31 cellular contexts compared by ENCODE assay signal in genomic region chr4:151611960-151612359, GRCh38.
"Had no signal": no experiment of that assay in that cellular context is flagged by ENCODE, and none has a peak within 500 bp of the region (broad histone marks: within the 10 kb centered on the region; RNA-seq: fewer than 3 reads in every experiment).

No MANE protein-coding gene starts in this region.

- H3K36me3 ChIP-seq: adrenal gland, ascending aorta, brain microvascular endothelial cell, breast epithelium, cardiac muscle cell had no signal

- H3K27ac ChIP-seq: adrenal gland, ascending aorta, body of pancreas, brain microvascular endothelial cell, breast epithelium, cardiac muscle cell had no signal

- H3K4me1 ChIP-seq: adrenal gland, ascending aorta, body of pancreas, breast epithelium had no signal

- H3K27me3 ChIP-seq: adrenal gland, ascending aorta, body of pancreas, brain microvascular endothelial cell, breast epithelium, cardiac muscle cell had no signal

- ATAC-seq: activated naive CD4-positive, alpha-beta T cell treated with anti-CD3 and anti-CD28 coated beads, Interleukin-2, amount 50 U/mL, for 72 hours; activated naive CD8-positive, alpha-beta T cell treated with anti-CD3 and anti-CD28 coated beads, Interleukin-2, amount 50 U/mL, for 24 hours; activated T-cell treated with anti-CD3 and anti-CD28 coated beads, Interleukin-2, amount 50 U/mL, for 4 hours; activated T-cell treated with anti-CD3 and anti-CD28 coated beads, Interleukin-2, amount 50 U/mL, for 72 hours; activated T-helper 17 cell treated with anti-CD3 and anti-CD28 coated beads, Interleukin-2, amount 50 U/mL, for 72 hours; body of pancreas had no signal

- DNase-seq: activated effector memory CD4-positive, alpha-beta T cell treated with anti-CD3 and anti-CD28 coated beads, Interleukin-2, amount 50 U/mL, for 16 hours; activated effector memory CD4-positive, alpha-beta T cell treated with Interleukin-2 at 50 U/mL for 16 hours; activated gamma-delta T cell; activated gamma-delta T cell treated with Interleukin-2 at 50 U/mL for 16 hours; activated naive CD4-positive, alpha-beta T cell; activated naive CD4-positive, alpha-beta T cell treated with anti-CD3 and anti-CD28 coated beads for 36 hours; activated naive CD4-positive, alpha-beta T cell treated with anti-CD3 and anti-CD28 coated beads, Interleukin-2, amount 10 ng/mL, durations not matched to agents 7 days and 5 days; activated naive CD4-positive, alpha-beta T cell treated with anti-CD3 and anti-CD28 coated beads, Interleukin-2, amount 50 U/mL, for 16 hours; activated naive CD4-positive, alpha-beta T cell treated with Interleukin-2 at 50 U/mL for 16 hours; activated naive CD8-positive, alpha-beta T cell treated with anti-CD3 and anti-CD28 coated beads for 36 hours; activated naive CD8-positive, alpha-beta T cell treated with anti-CD3 and anti-CD28 coated beads, Interleukin-2, amount 10 ng/mL, durations not matched to agents 7 days and 5 days; activated naive CD8-positive, alpha-beta T cell treated with anti-CD3 and anti-CD28 coated beads, Interleukin-2, amount 50 U/mL, for 24 hours; activated T-cell treated with anti-CD3 and anti-CD28 coated beads, Interleukin-2, amount 50 U/mL, for 4 hours; activated T-cell treated with anti-CD3 and anti-CD28 coated beads, Interleukin-2, amount 50 U/mL, for 48 hours; activated T-cell treated with anti-CD3 and anti-CD28 coated beads, Interleukin-2, amount 50 U/mL, for 72 hours; adrenal gland; amygdala; aorta; body of pancreas; brain microvascular endothelial cell; caudate nucleus; central memory CD4-positive, alpha-beta T cell; cerebellar nuclear complex had no signal

- H3K9me3 ChIP-seq: adrenal gland, ascending aorta, body of pancreas, breast epithelium had no signal

- FAIRE-seq: astrocyte, bronchial epithelial cell, colon had no signal

- H3K4me3 ChIP-seq: adrenal gland, ascending aorta, body of pancreas, breast epithelium, cardiac muscle cell had no signal
